Comparison of ENCODE assay signal across 17 cellular contexts in genomic region chr16:8623634-8624033, GRCh38. TPM values are rescaled to one million over a fixed set of nuclear protein-coding genes. Genes with fewer than 3 reads are reported as not detected.
DNase-seq lines count a peak whose midpoint lies in the region; ATAC-seq and TF ChIP-seq lines count a peak whose summit lies in the region.
"Had no signal": no experiment of that assay in that cellular context is flagged by ENCODE, and none has a peak within 500 bp of the region (broad histone marks: within the 10 kb centered on the region; RNA-seq: fewer than 3 reads in every experiment).

No MANE protein-coding gene starts in this region.

- no peak overlapping the region for H2AFZ ChIP-seq in hepatocyte

- no peaks in the 10 kb centered on the region for H3K27me3 ChIP-seq in hepatocyte
- peaks cover 0 to 10% (median 0%) of the 10 kb centered on the region in 7 donors for H3K27me3 ChIP-seq in spleen (replicated peaks in 1 of 7)
- H3K27me3 ChIP-seq: upper lobe of right lung had no signal

- H3K27ac ChIP-seq in hepatocyte (no peak overlapping the region), spleen (no peak overlapping the region)
- H3K27ac ChIP-seq: upper lobe of right lung had no signal

- H3K4me1 ChIP-seq in hepatocyte (ENCODE audit: insufficient read depth), result peaks cover 4% of the 10 kb centered on the region
- H3K4me1 ChIP-seq in spleen, result peaks cover 9 to 58% (median 27%) of the 10 kb centered on the region in 6 donors

- peaks cover 40% of the 10 kb centered on the region for H3K79me2 ChIP-seq in hepatocyte

- peak overlapping the region; percentile 32 for H3K4me3 Mint-ChIP-seq in stimulated activated naive CD8-positive, alpha-beta T cell treated with anti-CD3 and anti-CD28 coated beads, Interleukin-15, Interleukin-2, amounts not matched to agents 100 ng/mL and 50 ng/mL, for 24 hours
- H3K4me3 Mint-ChIP-seq in stimulated activated naive CD8-positive, alpha-beta T cell treated with anti-CD3 and anti-CD28 coated beads, Interleukin-15, amount 100 ng/mL, for 72 hours, result no peak overlapping the region
- H3K4me3 Mint-ChIP-seq in WTC11, result peak overlapping the region; percentile 31
- H3K4me3 Mint-ChIP-seq: T-helper 17 cell had no signal

- H3K36me3 ChIP-seq in hepatocyte (replicated peaks; ENCODE audit: insufficient read depth, low read depth) (no peaks in the 10 kb centered on the region), spleen (peaks cover 0 to 46% (median 34%) of the 10 kb centered on the region in 6 donors)

- no peak for DNase-seq in stimulated activated naive CD8-positive, alpha-beta T cell treated with anti-CD3 and anti-CD28 coated beads, Interleukin-15, amount 100 ng/mL, for 72 hours
- DNase-seq in WTC11 (ENCODE audit: low spot score), result no peak
- no peak for DNase-seq in hepatocyte (ENCODE audit: low spot score)
- DNase-seq in COR-L47 (lab: John Stamatoyannopoulos, UW), result no peak
- no peak for DNase-seq in spleen
- DNase-seq in NCI-H345 treated with DMSO at 0.1 percent for 48 hours (lab: John Stamatoyannopoulos, UW; ENCODE audit: unreplicated experiment), result no peak
- DNase-seq: anterior cingulate cortex; CD4-positive, CD25-positive, alpha-beta regulatory T cell; GOT3; NCI-H2081; small intestine; T-helper 17 cell; upper lobe of right lung had no signal

- peaks cover 35% of the 10 kb centered on the region for H3K36me3 Mint-ChIP-seq in stimulated activated naive CD8-positive, alpha-beta T cell treated with anti-CD3 and anti-CD28 coated beads, Interleukin-15, Interleukin-2, amounts not matched to agents 100 ng/mL and 50 ng/mL, for 24 hours (ENCODE audit: low read depth)
- H3K36me3 Mint-ChIP-seq in WTC11, result peaks cover 32% of the 10 kb centered on the region

- H3K9me2 ChIP-seq in hepatocyte (replicated peaks; ENCODE audit: insufficient read depth), result no peaks in the 10 kb centered on the region

- H3K9me3 ChIP-seq in hepatocyte (ENCODE audit: low read depth) (no peaks in the 10 kb centered on the region), spleen (no peaks in the 10 kb centered on the region)
- H3K9me3 ChIP-seq: upper lobe of right lung had no signal

- H3K4me2 ChIP-seq in hepatocyte, result peak overlapping the region; percentile 84

- intact Hi-C loops in spleen (cut with DNase I; ENCODE audit: low total_unique reads), result no loop called here

- no peaks in the 10 kb centered on the region for H3K27me3 Mint-ChIP-seq in stimulated activated naive CD8-positive, alpha-beta T cell treated with anti-CD3 and anti-CD28 coated beads, Interleukin-15, Interleukin-2, amounts not matched to agents 100 ng/mL and 50 ng/mL, for 24 hours
- H3K27me3 Mint-ChIP-seq in stimulated activated naive CD8-positive, alpha-beta T cell treated with anti-CD3 and anti-CD28 coated beads, Interleukin-15, amount 100 ng/mL, for 72 hours, result peaks cover 12% of the 10 kb centered on the region
- no peaks in the 10 kb centered on the region; the same call in 1 of the 2 replicates for H3K27me3 Mint-ChIP-seq in WTC11 (ENCODE audit: low read depth)

- POLR2A ChIA-PET in WTC11 (lab: Charles Lee), result no interaction called here

- H4K20me1 ChIP-seq in hepatocyte (ENCODE audit: insufficient read depth, poor library complexity, severe bottlenecking), result peaks cover 6% of the 10 kb centered on the region

- no peaks in the 10 kb centered on the region for H3K9me3 Mint-ChIP-seq in stimulated activated naive CD8-positive, alpha-beta T cell treated with anti-CD3 and anti-CD28 coated beads, Interleukin-15, Interleukin-2, amounts not matched to agents 100 ng/mL and 50 ng/mL, for 24 hours
- no peaks in the 10 kb centered on the region for H3K9me3 Mint-ChIP-seq in stimulated activated naive CD8-positive, alpha-beta T cell treated with anti-CD3 and anti-CD28 coated beads, Interleukin-15, amount 100 ng/mL, for 72 hours
- no peaks in the 10 kb centered on the region for H3K9me3 Mint-ChIP-seq in WTC11
- H3K9me3 Mint-ChIP-seq: CD4-positive, CD25-positive, alpha-beta regulatory T cell had no signal

- no peak for TF ChIP-seq CTCF in WTC11 (IDR thresholded peaks at IDR 0.05)
- no peak for TF ChIP-seq CTCF in hepatocyte (IDR thresholded peaks at IDR 0.05; ENCODE audit: poor library complexity)
- TF ChIP-seq CTCF in spleen (IDR thresholded peaks at IDR 0.05 in 8 of 11, conservative IDR thresholded peaks at IDR 0.05 in 3 of 11), result no peak

- no peak overlapping the region for H3K27ac Mint-ChIP-seq in stimulated activated naive CD8-positive, alpha-beta T cell treated with anti-CD3 and anti-CD28 coated beads, Interleukin-15, Interleukin-2, amounts not matched to agents 100 ng/mL and 50 ng/mL, for 24 hours
- H3K27ac Mint-ChIP-seq in stimulated activated naive CD8-positive, alpha-beta T cell treated with anti-CD3 and anti-CD28 coated beads, Interleukin-15, amount 100 ng/mL, for 72 hours, result peak overlapping the region in 1 of 2 donors; percentile 67
- H3K27ac Mint-ChIP-seq in WTC11, result no peak overlapping the region
- H3K27ac Mint-ChIP-seq: CD4-positive, CD25-positive, alpha-beta regulatory T cell; T-helper 17 cell had no signal

- H3K4me3 ChIP-seq in hepatocyte, result no peak overlapping the region
- no peak overlapping the region for H3K4me3 ChIP-seq in spleen
- H3K4me3 ChIP-seq: upper lobe of right lung had no signal

- CTCF ChIA-PET in WTC11 (lab: Charles Lee), result interaction anchor here (4.0 kb wide), 1 partner anchor 12 kb away, joined by 17 read pairs; no protein-coding TSS in a partner anchor

- no peak for ATAC-seq in stimulated activated naive CD8-positive, alpha-beta T cell treated with anti-CD3 and anti-CD28 coated beads, Interleukin-15, amount 100 ng/mL, for 72 hours
- ATAC-seq in WTC11, result no peak
- no peak for ATAC-seq in HG02885 (IDR thresholded peaks at IDR 0.05; ENCODE audit: poor library complexity, unreplicated experiment)
- ATAC-seq: T-helper 17 cell, upper lobe of right lung had no signal

- H3K4me1 Mint-ChIP-seq in stimulated activated naive CD8-positive, alpha-beta T cell treated with anti-CD3 and anti-CD28 coated beads, Interleukin-15, Interleukin-2, amounts not matched to agents 100 ng/mL and 50 ng/mL, for 24 hours (ENCODE audit: low read depth), result peaks cover 36% of the 10 kb centered on the region
- peaks cover 25% of the 10 kb centered on the region for H3K4me1 Mint-ChIP-seq in stimulated activated naive CD8-positive, alpha-beta T cell treated with anti-CD3 and anti-CD28 coated beads, Interleukin-15, amount 100 ng/mL, for 72 hours
- H3K4me1 Mint-ChIP-seq in WTC11, result peaks cover 9% of the 10 kb centered on the region; the same call in 1 of the 2 replicates

- TF ChIP-seq POLR2A in spleen (IDR thresholded peaks at IDR 0.05), result no peak

TF ChIP-seq in WTC11, 78 proteins besides CTCF, POLR2A, EP300 and RAD21:
- TF ChIP-seq NR2C2 (CRISPR knock-in tag; IDR thresholded peaks at IDR 0.05) (no peak), FOXP1 (CRISPR knock-in tag; IDR thresholded peaks at IDR 0.05; ENCODE audit: borderline replicate concordance) (no peak), NFE2L1 (CRISPR knock-in tag; IDR thresholded peaks at IDR 0.05) (no peak), ZBTB21 (CRISPR knock-in tag; IDR thresholded peaks at IDR 0.05; ENCODE audit: borderline replicate concordance) (no peak), SOX15 (CRISPR knock-in tag; IDR thresholded peaks at IDR 0.05) (no peak), IRF1 (CRISPR knock-in tag; IDR thresholded peaks at IDR 0.05) (no peak), ZNF416 (CRISPR knock-in tag; IDR thresholded peaks at IDR 0.05) (no peak)

RNA-seq across cellular contexts. Expression of gene METTL22, which starts 2.1 kb away (rescaled TPM):
- total RNA-seq in WTC11 (2021) (48.1 to 82.0 TPM (median 52.9 TPM) in 3 replicates), hepatocyte (16.9 and 17.6 TPM in 2 replicates), spleen (10 to 100 TPM; 35.7 to 58.8 (median 47.5) TPM)
- polyA plus RNA-seq in hepatocyte (19.7 and 35.1 TPM in 2 replicates), spleen (10 to 100 TPM; 14.8 to 23.7 (median 22.2) TPM)

RNA-seq across cellular contexts. Expression of gene TMEM114, which starts 33.3 kb away (rescaled TPM):
- 0.37 to 1.1 TPM (median 0.60 TPM) in 3 replicates for total RNA-seq in WTC11 (2021)
- not detected in 2 replicates for total RNA-seq in hepatocyte
- polyA plus RNA-seq in hepatocyte, result not detected in 2 replicates
- not detected for total RNA-seq in spleen
- not detected for polyA plus RNA-seq in spleen
- total RNA-seq: activated CD8-positive, alpha-beta memory T cell treated with anti-CD3 and anti-CD28 coated beads for 36 hours; CD4-positive, CD25-positive, alpha-beta regulatory T cell; mucosa of gallbladder; T-helper 17 cell; upper lobe of right lung had no signal
- polyA plus RNA-seq: CD4-positive, CD25-positive, alpha-beta regulatory T cell; small intestine had no signal

RNA-seq across cellular contexts. Expression of gene ABAT, which starts 50.8 kb away (rescaled TPM):
- 4.4 to 6.6 TPM (median 5.4 TPM) in 3 replicates for total RNA-seq in WTC11 (2021)
- total RNA-seq in hepatocyte, result 50.1 and 59.1 TPM in 2 replicates
- 18.8 and 31.2 TPM in 2 replicates for polyA plus RNA-seq in hepatocyte
- total RNA-seq in spleen, result 10 to 100 TPM in 2 of 7 donors, 1 to 10 TPM in 5; 6.2 to 13.5 (median 9.0) TPM
- polyA plus RNA-seq in spleen, result 1 to 10 TPM; 3.9 to 6.2 (median 5.1) TPM

Comparison
In these comparisons a context has a peak if more than half of its experiments do, and no peak if none do; other contexts are left out.
1. H3K4me3 Mint-ChIP-seq: peak in stimulated activated naive CD8-positive, alpha-beta T cell treated with anti-CD3 and anti-CD28 coated beads, Interleukin-15, Interleukin-2, amounts not matched to agents 100 ng/mL and 50 ng/mL, for 24 hours (single experiment) and WTC11 (single experiment); none in stimulated activated naive CD8-positive, alpha-beta T cell treated with anti-CD3 and anti-CD28 coated beads, Interleukin-15, amount 100 ng/mL, for 72 hours (0 of 2).